8 cellular contexts compared by ENCODE assay signal in the genomic region with DNA sequence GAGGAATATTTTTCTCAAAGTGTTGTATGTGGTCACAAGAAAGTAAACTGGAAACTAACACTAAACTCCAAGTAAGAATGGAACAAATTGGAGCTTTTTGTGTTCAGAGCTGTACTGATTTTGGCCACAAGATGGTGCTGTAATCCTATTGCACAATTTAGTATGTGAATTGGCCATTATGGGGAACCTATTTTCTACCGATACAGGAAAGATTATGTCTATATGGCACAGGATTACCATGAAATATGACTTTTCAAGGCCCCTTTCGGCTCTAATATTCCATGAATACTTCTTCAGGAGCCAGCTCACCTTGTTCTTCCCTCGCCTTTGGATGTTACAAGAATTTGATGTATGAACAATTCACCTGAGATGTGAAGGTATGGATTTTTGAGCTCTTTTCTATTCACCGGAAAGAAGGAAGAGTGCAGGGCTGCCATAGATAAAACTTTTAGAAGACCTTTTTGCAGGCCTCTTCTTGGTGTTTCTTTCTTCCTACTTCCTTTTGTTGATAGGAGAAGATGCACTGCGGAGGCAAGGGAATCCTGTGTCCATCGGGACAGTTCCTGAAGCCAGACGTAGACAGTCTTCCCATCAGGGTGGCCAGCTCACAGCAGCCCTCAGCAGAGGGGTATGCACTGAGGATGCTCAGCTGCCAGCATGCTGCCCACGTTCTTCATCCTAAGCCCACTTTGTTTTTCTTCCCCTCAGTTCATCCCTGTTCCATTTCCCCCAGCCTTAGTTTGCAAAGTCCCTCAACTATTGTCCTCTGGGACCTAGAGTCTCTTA. TPM values are rescaled to one million over a fixed set of nuclear protein-coding genes. Genes with fewer than 3 reads are reported as not detected.
DNase-seq lines count a peak whose midpoint lies in the region; ATAC-seq and TF ChIP-seq lines count a peak whose summit lies in the region.

No MANE protein-coding gene starts in this region.

- H3K9ac ChIP-seq in neural cell (ENCODE audit: low read length), result no peak overlapping the region

- peak; percentile 90 for TF ChIP-seq RAD21 in neural cell (conservative IDR thresholded peaks at IDR 0.05)

- peak; percentile 92 for TF ChIP-seq CTCF in neural cell (IDR thresholded peaks at IDR 0.05; ENCODE audit: poor library complexity, severe bottlenecking)

- H3K27me3 Mint-ChIP-seq in activated CD4-positive, alpha-beta T cell treated with anti-CD3 and anti-CD28 coated beads, Interleukin-2, amount 10 ng/mL, durations not matched to agents 24 days and 14 days, result no peaks in the 10 kb centered on the region

- H3K9me2 ChIP-seq in neural cell (ENCODE audit: insufficient read depth, low read length), result no peaks in the 10 kb centered on the region

- no peak overlapping the region for H3K27ac ChIP-seq in neural cell (ENCODE audit: low read length)

- no peaks in the 10 kb centered on the region for H3K9me3 ChIP-seq in neural cell (ENCODE audit: low read length)

- H3K36me3 Mint-ChIP-seq in activated CD4-positive, alpha-beta T cell treated with anti-CD3 and anti-CD28 coated beads, Interleukin-2, amount 10 ng/mL, durations not matched to agents 24 days and 14 days (ENCODE audit: low read depth), result peaks cover 19% of the 10 kb centered on the region

- no peaks in the 10 kb centered on the region for H3K9me3 Mint-ChIP-seq in activated CD4-positive, alpha-beta T cell treated with anti-CD3 and anti-CD28 coated beads, Interleukin-2, amount 10 ng/mL, durations not matched to agents 24 days and 14 days

- H3K4me1 Mint-ChIP-seq in activated CD4-positive, alpha-beta T cell treated with anti-CD3 and anti-CD28 coated beads, Interleukin-2, amount 10 ng/mL, durations not matched to agents 24 days and 14 days, result peaks cover 9% of the 10 kb centered on the region

- no peaks in the 10 kb centered on the region for H4K20me1 ChIP-seq in neural cell (ENCODE audit: insufficient read depth)

- no peaks in the 10 kb centered on the region for H3K36me3 ChIP-seq in neural cell (ENCODE audit: insufficient read depth, low read length)

- H3F3A ChIP-seq in neural cell (ENCODE audit: insufficient read depth, low read length, poor library complexity, severe bottlenecking), result no peaks in the 10 kb centered on the region

- no peak overlapping the region for H3K4me3 Mint-ChIP-seq in activated CD4-positive, alpha-beta T cell treated with anti-CD3 and anti-CD28 coated beads, Interleukin-2, amount 10 ng/mL, durations not matched to agents 24 days and 14 days

- no peak overlapping the region for H3K4me2 ChIP-seq in neural cell (ENCODE audit: low read length)

- ATAC-seq in HG02884 (IDR thresholded peaks at IDR 0.05; ENCODE audit: unreplicated experiment) (peak; percentile 60), esophagus mucosa (peak; percentile 71)

- H3K27me3 ChIP-seq in neural cell (ENCODE audit: insufficient read depth, low read depth, low read length), result no peaks in the 10 kb centered on the region

- no peak for TF ChIP-seq EP300 in neural cell (conservative IDR thresholded peaks at IDR 0.05; ENCODE audit: poor library complexity, severe bottlenecking)

- H3K4me3 ChIP-seq in neural cell (ENCODE audit: low read length), result no peak overlapping the region

- no peak overlapping the region for H2AFZ ChIP-seq in neural cell (ENCODE audit: low read depth, low read length)

- H3K79me2 ChIP-seq in neural cell (replicated peaks; ENCODE audit: insufficient read depth, low read length), result no peaks in the 10 kb centered on the region

- no peak overlapping the region for H3K27ac Mint-ChIP-seq in activated CD4-positive, alpha-beta T cell treated with anti-CD3 and anti-CD28 coated beads, Interleukin-2, amount 10 ng/mL, durations not matched to agents 24 days and 14 days

- intact Hi-C loops in activated CD4-positive, alpha-beta T cell treated with anti-CD3 and anti-CD28 coated beads, Interleukin-2, amount 10 ng/mL, durations not matched to agents 24 days and 14 days (cut with micrococcal nuclease), result loop anchor here (1.0 to 2.0 kb wide), 3 partner anchors 22 to 398 kb away; no protein-coding TSS in a partner anchor

- DNase-seq in stimulated activated CD4-positive, alpha-beta T cell treated with anti-CD3 and anti-CD28 coated beads, Interleukin-12 subunit alpha, Interleukin-12 subunit beta, amount 100 ng/mL, for 4 hours, result peak; percentile 43
- no peak for DNase-seq in stimulated activated CD4-positive, alpha-beta T cell treated with anti-CD3 and anti-CD28 coated beads, Interleukin-4, amount 100 ng/mL, for 1 hour
- DNase-seq in NCI-H2227 (lab: John Stamatoyannopoulos, UW; ENCODE audit: unreplicated experiment) (peak; percentile 75), epidermal melanocyte (ENCODE audit: insufficient read length, low spot score) (no peak)
- peak; percentile 90 for DNase-seq in activated CD4-positive, alpha-beta T cell treated with anti-CD3 and anti-CD28 coated beads, Interleukin-2, amount 10 ng/mL, durations not matched to agents 24 days and 14 days

TF ChIP-seq in neural cell, 6 proteins besides CTCF, POLR2A, EP300 and RAD21:
- no peak for TF ChIP-seq POLR2AphosphoS5 (IDR thresholded peaks at IDR 0.05)
- no peak for TF ChIP-seq TAF1 (IDR thresholded peaks at IDR 0.05; ENCODE audit: low read depth)
- TF ChIP-seq, protein P1, sequence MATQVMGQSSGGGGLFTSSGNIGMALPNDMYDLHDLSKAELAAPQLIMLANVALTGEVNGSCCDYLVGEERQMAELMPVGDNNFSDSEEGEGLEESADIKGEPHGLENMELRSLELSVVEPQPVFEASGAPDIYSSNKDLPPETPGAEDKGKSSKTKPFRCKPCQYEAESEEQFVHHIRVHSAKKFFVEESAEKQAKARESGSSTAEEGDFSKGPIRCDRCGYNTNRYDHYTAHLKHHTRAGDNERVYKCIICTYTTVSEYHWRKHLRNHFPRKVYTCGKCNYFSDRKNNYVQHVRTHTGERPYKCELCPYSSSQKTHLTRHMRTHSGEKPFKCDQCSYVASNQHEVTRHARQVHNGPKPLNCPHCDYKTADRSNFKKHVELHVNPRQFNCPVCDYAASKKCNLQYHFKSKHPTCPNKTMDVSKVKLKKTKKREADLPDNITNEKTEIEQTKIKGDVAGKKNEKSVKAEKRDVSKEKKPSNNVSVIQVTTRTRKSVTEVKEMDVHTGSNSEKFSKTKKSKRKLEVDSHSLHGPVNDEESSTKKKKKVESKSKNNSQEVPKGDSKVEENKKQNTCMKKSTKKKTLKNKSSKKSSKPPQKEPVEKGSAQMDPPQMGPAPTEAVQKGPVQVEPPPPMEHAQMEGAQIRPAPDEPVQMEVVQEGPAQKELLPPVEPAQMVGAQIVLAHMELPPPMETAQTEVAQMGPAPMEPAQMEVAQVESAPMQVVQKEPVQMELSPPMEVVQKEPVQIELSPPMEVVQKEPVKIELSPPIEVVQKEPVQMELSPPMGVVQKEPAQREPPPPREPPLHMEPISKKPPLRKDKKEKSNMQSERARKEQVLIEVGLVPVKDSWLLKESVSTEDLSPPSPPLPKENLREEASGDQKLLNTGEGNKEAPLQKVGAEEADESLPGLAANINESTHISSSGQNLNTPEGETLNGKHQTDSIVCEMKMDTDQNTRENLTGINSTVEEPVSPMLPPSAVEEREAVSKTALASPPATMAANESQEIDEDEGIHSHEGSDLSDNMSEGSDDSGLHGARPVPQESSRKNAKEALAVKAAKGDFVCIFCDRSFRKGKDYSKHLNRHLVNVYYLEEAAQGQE (IDR thresholded peaks at IDR 0.05; ENCODE audit: borderline replicate concordance), result no peak
- TF ChIP-seq SMC3 (conservative IDR thresholded peaks at IDR 0.05; ENCODE audit: poor library complexity), result peak; percentile 92
- no peak for TF ChIP-seq MXI1 (conservative IDR thresholded peaks at IDR 0.05; ENCODE audit: poor library complexity, severe bottlenecking)

RNA-seq across cellular contexts. Expression of a gene that starts 13.3 kb away (rescaled TPM):
- total RNA-seq in activated CD4-positive, alpha-beta T cell treated with anti-CD3 and anti-CD28 coated beads, Interleukin-2, amount 10 ng/mL, durations not matched to agents 24 days and 14 days, result 37.3 and 37.4 TPM in 2 replicates
- total RNA-seq in esophagus mucosa, result 18.4 TPM
- polyA plus RNA-seq in neural cell, result 64.1 and 70.6 TPM in 2 replicates
- 75.5 and 83.1 TPM in 2 replicates for polyA minus RNA-seq in neural cell

RNA-seq across cellular contexts. Expression of a gene that starts 25.4 kb away (rescaled TPM):
- total RNA-seq in activated CD4-positive, alpha-beta T cell treated with anti-CD3 and anti-CD28 coated beads, Interleukin-2, amount 10 ng/mL, durations not matched to agents 24 days and 14 days, result 25.3 and 27.8 TPM in 2 replicates
- total RNA-seq in esophagus mucosa, result 24.9 TPM
- polyA plus RNA-seq in neural cell, result 49.4 and 51.2 TPM in 2 replicates
- polyA minus RNA-seq in neural cell, result 97.9 and 102 TPM in 2 replicates

Comparison
In these comparisons a context has a peak if more than half of its experiments do, and no peak if none do; other contexts are left out.
1. DNase-seq: peak in stimulated activated CD4-positive, alpha-beta T cell treated with anti-CD3 and anti-CD28 coated beads, Interleukin-12 subunit alpha, Interleukin-12 subunit beta, amount 100 ng/mL, for 4 hours (single experiment), NCI-H2227 (single experiment) and activated CD4-positive, alpha-beta T cell treated with anti-CD3 and anti-CD28 coated beads, Interleukin-2, amount 10 ng/mL, durations not matched to agents 24 days and 14 days (single experiment); none in stimulated activated CD4-positive, alpha-beta T cell treated with anti-CD3 and anti-CD28 coated beads, Interleukin-4, amount 100 ng/mL, for 1 hour (single experiment) and epidermal melanocyte (single experiment).